In genomic region chr11:3944198-3944597, GRCh38 we compare ENCODE assay signal across 8 cellular contexts.
DNase-seq lines count a peak whose midpoint lies in the region; ATAC-seq lines count a peak whose summit lies in the region.

No MANE protein-coding gene starts in this region.

- peaks cover 34% of the 10 kb centered on the region for H3K36me3 Mint-ChIP-seq in activated CD4-positive, alpha-beta T cell treated with anti-CD3 and anti-CD28 coated beads, Interleukin-2, amount 10 ng/mL, durations not matched to agents 24 days and 14 days (ENCODE audit: low read depth)
- peaks cover 50% of the 10 kb centered on the region for H3K36me3 Mint-ChIP-seq in activated naive CD8-positive, alpha-beta T cell treated with anti-CD3 and anti-CD28 coated beads for 36 hours

- no peak for DNase-seq in activated CD4-positive, alpha-beta T cell treated with anti-CD3 and anti-CD28 coated beads, Interleukin-2, amount 10 ng/mL, durations not matched to agents 24 days and 14 days
- DNase-seq in activated CD4-positive, alpha-beta T cell treated with anti-CD3 and anti-CD28 coated beads, Interleukin-2, amount 50 U/mL, for 4 hours: no peak
- no peak for DNase-seq in activated naive CD8-positive, alpha-beta T cell treated with anti-CD3 and anti-CD28 coated beads for 36 hours
- DNase-seq in right cardiac atrium: peak in 1 of 3 donors; percentile 56
- DNase-seq in pons (ENCODE audit: low spot score): no peak
- no peak for DNase-seq in MG63
- DNase-seq in NCI-H82 (lab: John Stamatoyannopoulos, UW): no peak

- H3K27ac ChIP-seq in right cardiac atrium (ENCODE audit: low read length): no peak overlapping the region
- H3K27ac ChIP-seq in temporal lobe (ENCODE audit: low read depth, low read length): peak overlapping the region; percentile 66

- WGBS in right cardiac atrium: 47% methylated on average over 1 of the region's 1 CpG

- H3K4me1 Mint-ChIP-seq in activated CD4-positive, alpha-beta T cell treated with anti-CD3 and anti-CD28 coated beads, Interleukin-2, amount 10 ng/mL, durations not matched to agents 24 days and 14 days: peaks cover 82% of the 10 kb centered on the region
- H3K4me1 Mint-ChIP-seq in activated naive CD8-positive, alpha-beta T cell treated with anti-CD3 and anti-CD28 coated beads for 36 hours: peaks cover 84% of the 10 kb centered on the region

- H3K4me3 ChIP-seq in right cardiac atrium (ENCODE audit: low read length): no peak overlapping the region
- no peak overlapping the region for H3K4me3 ChIP-seq in MG63

- peaks cover 11% of the 10 kb centered on the region for H3K4me1 ChIP-seq in right cardiac atrium (ENCODE audit: control insufficient read depth, insufficient read depth, low read length)

- intact Hi-C loops in activated CD4-positive, alpha-beta T cell treated with anti-CD3 and anti-CD28 coated beads, Interleukin-2, amount 10 ng/mL, durations not matched to agents 24 days and 14 days (cut with micrococcal nuclease): no loop called here
- intact Hi-C loops in right cardiac atrium (cut with DNase I): loop anchor here in 2 of 4 donors (10.0 kb wide), 2 partner anchors 89 to 131 kb away; partner anchors contain the start of gene STIM1 (in 1 of the 2)

- H3K9me3 ChIP-seq in right cardiac atrium (ENCODE audit: control insufficient read depth, low read length) (no peaks in the 10 kb centered on the region), MG63 (no peaks in the 10 kb centered on the region)

- H3K9me3 Mint-ChIP-seq in activated CD4-positive, alpha-beta T cell treated with anti-CD3 and anti-CD28 coated beads, Interleukin-2, amount 10 ng/mL, durations not matched to agents 24 days and 14 days: peaks cover 8% of the 10 kb centered on the region
- peaks cover 25% of the 10 kb centered on the region for H3K9me3 Mint-ChIP-seq in activated naive CD8-positive, alpha-beta T cell treated with anti-CD3 and anti-CD28 coated beads for 36 hours

- no peak overlapping the region for H3K4me3 Mint-ChIP-seq in activated CD4-positive, alpha-beta T cell treated with anti-CD3 and anti-CD28 coated beads, Interleukin-2, amount 10 ng/mL, durations not matched to agents 24 days and 14 days
- H3K4me3 Mint-ChIP-seq in activated naive CD8-positive, alpha-beta T cell treated with anti-CD3 and anti-CD28 coated beads for 36 hours: no peak overlapping the region

- no peaks in the 10 kb centered on the region for H3K36me3 ChIP-seq in MG63

- no peaks in the 10 kb centered on the region for H3K27me3 ChIP-seq in right cardiac atrium (ENCODE audit: control insufficient read depth, insufficient read depth)
- no peaks in the 10 kb centered on the region for H3K27me3 ChIP-seq in MG63

- H3K27me3 Mint-ChIP-seq in activated CD4-positive, alpha-beta T cell treated with anti-CD3 and anti-CD28 coated beads, Interleukin-2, amount 10 ng/mL, durations not matched to agents 24 days and 14 days: no peaks in the 10 kb centered on the region
- no peaks in the 10 kb centered on the region for H3K27me3 Mint-ChIP-seq in activated naive CD8-positive, alpha-beta T cell treated with anti-CD3 and anti-CD28 coated beads for 36 hours

- peak overlapping the region; percentile 47 for H3K27ac Mint-ChIP-seq in activated CD4-positive, alpha-beta T cell treated with anti-CD3 and anti-CD28 coated beads, Interleukin-2, amount 10 ng/mL, durations not matched to agents 24 days and 14 days
- peak overlapping the region; percentile 69 for H3K27ac Mint-ChIP-seq in activated naive CD8-positive, alpha-beta T cell treated with anti-CD3 and anti-CD28 coated beads for 36 hours

- ATAC-seq in right cardiac atrium: peak; percentile 38 to 47
